In the genomic region with DNA sequence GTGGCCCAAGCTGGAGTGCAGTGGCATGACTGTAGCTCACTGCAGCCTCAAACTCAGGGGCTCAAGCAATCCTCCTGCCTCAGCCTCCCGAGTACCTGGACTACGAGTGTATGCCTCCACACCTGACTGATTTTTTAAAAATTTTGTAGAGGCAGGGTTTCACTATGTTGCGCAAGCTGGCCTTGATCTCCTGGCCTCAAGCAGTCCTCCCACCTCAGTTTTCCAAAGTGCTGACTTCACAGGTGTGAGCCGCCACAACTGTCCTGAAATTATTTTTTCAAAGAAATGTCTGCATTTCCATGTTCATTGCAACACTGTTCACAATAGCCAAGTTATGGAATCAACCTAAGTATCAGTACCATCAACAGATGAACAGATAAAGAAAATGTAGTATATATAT, we compare ENCODE assay signal across 28 cellular contexts.
"Had no signal": no experiment of that assay in that cellular context is flagged by ENCODE, and none has a peak within 500 bp of the region (broad histone marks: within the 10 kb centered on the region; RNA-seq: fewer than 3 reads in every experiment).

No MANE protein-coding gene starts in this region.

- ATAC-seq: effector memory CD8-positive, alpha-beta T cell; esophagus mucosa; foreskin keratinocyte; gastrocnemius medialis; gastroesophageal sphincter; heart left ventricle; heart right ventricle had no signal

- H3K9me3 ChIP-seq: colonic mucosa, esophagus squamous epithelium, gastrocnemius medialis had no signal

- H3K36me3 ChIP-seq: colonic mucosa, esophagus muscularis mucosa, esophagus squamous epithelium, gastrocnemius medialis, gastroesophageal sphincter, heart left ventricle, heart right ventricle had no signal

- H3K79me2 ChIP-seq: hepatocyte had no signal

- H3K27ac ChIP-seq: colonic mucosa, coronary artery, dorsolateral prefrontal cortex, epithelial cell of prostate, esophagus muscularis mucosa, esophagus squamous epithelium, foreskin keratinocyte, gastrocnemius medialis, gastroesophageal sphincter, heart left ventricle, heart right ventricle, hepatocyte had no signal

- H3K4me3 ChIP-seq: colonic mucosa, coronary artery, dorsolateral prefrontal cortex, esophagus muscularis mucosa, esophagus squamous epithelium, gastrocnemius medialis, gastroesophageal sphincter, heart left ventricle, heart right ventricle, hepatocyte had no signal

- DNase-seq: colonic mucosa; cortex of kidney; dermis blood vessel endothelial cell; dorsolateral prefrontal cortex; effector CD4-positive, alpha-beta T cell; effector CD8-positive, alpha-beta T cell; effector memory CD4-positive, alpha-beta T cell; effector memory CD8-positive, alpha-beta T cell; endodermal cell; erythroblast; esophagus squamous epithelium; foreskin fibroblast; foreskin keratinocyte; foreskin melanocyte; gastrocnemius medialis; glutamatergic neuron; head of caudate nucleus; heart left ventricle; heart right ventricle had no signal

- H3K4me1 ChIP-seq: colonic mucosa, esophagus muscularis mucosa, esophagus squamous epithelium, foreskin keratinocyte, gastrocnemius medialis, gastroesophageal sphincter, heart left ventricle, heart right ventricle had no signal

- FAIRE-seq: endometrium, endothelial cell of umbilical vein, frontal cortex had no signal

- H2AFZ ChIP-seq: hepatocyte had no signal

- H3K27me3 ChIP-seq: colonic mucosa, dorsolateral prefrontal cortex, esophagus muscularis mucosa, esophagus squamous epithelium, gastrocnemius medialis, gastroesophageal sphincter, heart left ventricle, heart right ventricle, hepatocyte had no signal

- H3K4me2 ChIP-seq: hepatocyte had no signal
